ENCODE assay signal across 33 cellular contexts in the genomic region with DNA sequence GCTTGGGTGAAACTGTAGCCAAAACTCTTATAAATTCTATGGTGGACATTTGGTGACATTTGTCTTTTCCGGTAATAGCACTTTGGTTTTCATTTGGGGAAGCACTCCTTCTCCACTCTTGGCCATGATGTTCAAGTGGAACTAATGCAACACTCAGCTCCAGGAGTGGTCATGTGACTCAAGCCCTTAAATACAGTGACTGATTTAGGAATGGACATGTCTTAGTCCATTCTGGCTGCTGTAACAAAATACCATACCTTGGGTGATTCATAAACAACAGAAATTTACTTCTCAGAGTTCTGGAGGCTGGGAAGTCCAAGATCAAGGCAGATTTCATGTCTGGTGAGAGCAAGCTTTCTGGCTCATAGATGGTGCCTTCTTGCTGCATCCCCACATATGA.
"Had no signal": no experiment of that assay in that cellular context is flagged by ENCODE, and none has a peak within 500 bp of the region (broad histone marks: within the 10 kb centered on the region; RNA-seq: fewer than 3 reads in every experiment).

No MANE protein-coding gene starts in this region.

- H3K9me3 Mint-ChIP-seq: activated B cell treated with CpG ODN at 0.5 μM for 24 hours; activated naive CD4-positive, alpha-beta T cell treated with anti-CD3 and anti-CD28 coated beads for 36 hours; T-helper 1 cell treated with Interleukin-12 subunit alpha and Interleukin-12 subunit beta and Interleukin-4 antibody, amounts not matched to agents 30 μg/mL and 1 μg/mL, for 36 hours had no signal

- H3K4me3 Mint-ChIP-seq: activated B cell treated with CpG ODN at 0.5 μM for 24 hours; activated CD4-positive, alpha-beta memory T cell treated with anti-CD3 and anti-CD28 coated beads for 36 hours; activated CD4-positive, alpha-beta T cell treated with anti-CD3 and anti-CD28 coated beads, Interleukin-2, amount 10 ng/mL, durations not matched to agents 24 days and 14 days; activated naive CD4-positive, alpha-beta T cell treated with anti-CD3 and anti-CD28 coated beads for 36 hours; activated naive CD8-positive, alpha-beta T cell treated with anti-CD3 and anti-CD28 coated beads for 36 hours; activated T-cell treated with anti-CD3 and anti-CD28 coated beads, Interleukin-2, amount 50 U/mL, for 4 hours; activated T-cell treated with anti-CD3 and anti-CD28 coated beads, Interleukin-2, amount 50 U/mL, for 72 hours; activated T-helper 1 cell treated with anti-CD3 and anti-CD28 coated beads, Interleukin-12 subunit alpha, Interleukin-12 subunit beta, Interleukin-2, Interleukin-4 antibody, amounts not matched to agents 30 ng/mL and 10 ng/mL and 1 ng/mL, durations not matched to agents 14 hours and 24 hours and 36 hours; activated T-helper 17 cell treated with anti-CD3 and anti-CD28 coated beads, Interleukin-2, amount 50 U/mL, for 72 hours; T-helper 1 cell treated with Interleukin-12 subunit alpha and Interleukin-12 subunit beta and Interleukin-4 antibody, amounts not matched to agents 30 μg/mL and 1 μg/mL, for 36 hours; T-helper 2 cell treated with Interferon-gamma antibody and Interleukin-4, amounts not matched to agents 5 μg/mL and 100 μg/mL, for 36 hours had no signal

- H3K27ac Mint-ChIP-seq: activated B cell treated with CpG ODN at 0.5 μM for 24 hours; activated CD4-positive, alpha-beta memory T cell treated with anti-CD3 and anti-CD28 coated beads for 36 hours; activated CD4-positive, alpha-beta T cell treated with anti-CD3 and anti-CD28 coated beads, Interleukin-2, amount 10 ng/mL, durations not matched to agents 24 days and 14 days; activated naive CD4-positive, alpha-beta T cell treated with anti-CD3 and anti-CD28 coated beads for 36 hours; activated naive CD8-positive, alpha-beta T cell treated with anti-CD3 and anti-CD28 coated beads for 36 hours; activated T-cell treated with anti-CD3 and anti-CD28 coated beads, Interleukin-2, amount 50 U/mL, for 72 hours; activated T-helper 1 cell treated with anti-CD3 and anti-CD28 coated beads, Interleukin-12 subunit alpha, Interleukin-12 subunit beta, Interleukin-2, Interleukin-4 antibody, amounts not matched to agents 30 ng/mL and 10 ng/mL and 1 ng/mL, durations not matched to agents 14 hours and 24 hours and 36 hours; activated T-helper 17 cell treated with anti-CD3 and anti-CD28 coated beads, Interleukin-2, amount 50 U/mL, for 72 hours; T-helper 1 cell treated with Interleukin-12 subunit alpha and Interleukin-12 subunit beta and Interleukin-4 antibody, amounts not matched to agents 30 μg/mL and 1 μg/mL, for 36 hours; T-helper 2 cell treated with Interferon-gamma antibody and Interleukin-4, amounts not matched to agents 5 μg/mL and 100 μg/mL, for 36 hours had no signal

- ATAC-seq: activated naive CD4-positive, alpha-beta T cell treated with anti-CD3 and anti-CD28 coated beads, Interleukin-2, amount 50 U/mL, for 72 hours; activated T-cell treated with anti-CD3 and anti-CD28 coated beads, Interleukin-2, amount 50 U/mL, for 4 hours; activated T-cell treated with anti-CD3 and anti-CD28 coated beads, Interleukin-2, amount 50 U/mL, for 72 hours; activated T-helper 17 cell treated with anti-CD3 and anti-CD28 coated beads, Interleukin-2, amount 50 U/mL, for 72 hours; body of pancreas had no signal

- H3K27me3 ChIP-seq: body of pancreas, brain microvascular endothelial cell, breast epithelium had no signal

- H3K4me1 ChIP-seq: adrenal gland, body of pancreas, breast epithelium had no signal

- H3K36me3 ChIP-seq: adrenal gland, brain microvascular endothelial cell, breast epithelium had no signal

- DNase-seq: activated B cell treated with CpG ODN at 0.5 μM for 24 hours; activated CD4-positive, alpha-beta memory T cell treated with anti-CD3 and anti-CD28 coated beads for 36 hours; activated CD4-positive, alpha-beta T cell treated with anti-CD3 and anti-CD28 coated beads for 4 hours; activated CD4-positive, alpha-beta T cell treated with anti-CD3 and anti-CD28 coated beads, Interleukin-2, amount 10 ng/mL, durations not matched to agents 24 days and 14 days; activated CD4-positive, alpha-beta T cell treated with anti-CD3 and anti-CD28 coated beads, Interleukin-2, amount 50 U/mL, for 1 hour; activated CD4-positive, alpha-beta T cell treated with anti-CD3 and anti-CD28 coated beads, Interleukin-2, amount 50 U/mL, for 4 hours; activated CD4-positive, CD25-positive, alpha-beta regulatory T cell treated with anti-CD3 and anti-CD28 coated beads, Interleukin-2, amount 50 U/mL, for 72 hours; activated CD8-positive, alpha-beta memory T cell treated with anti-CD3 and anti-CD28 coated beads, Interleukin-2, amount 50 U/mL, for 4 hours; activated effector memory CD4-positive, alpha-beta T cell treated with anti-CD3 and anti-CD28 coated beads, Interleukin-2, amount 50 U/mL, for 16 hours; activated gamma-delta T cell treated with Interleukin-2 at 50 U/mL for 16 hours; activated naive CD4-positive, alpha-beta T cell; activated naive CD4-positive, alpha-beta T cell treated with anti-CD3 and anti-CD28 coated beads for 36 hours; activated naive CD4-positive, alpha-beta T cell treated with anti-CD3 and anti-CD28 coated beads, Interleukin-2, amount 50 U/mL, for 16 hours; activated naive CD8-positive, alpha-beta T cell treated with anti-CD3 and anti-CD28 coated beads for 36 hours; activated T-cell treated with anti-CD3 and anti-CD28 coated beads for 4 hours; activated T-cell treated with anti-CD3 and anti-CD28 coated beads, Interleukin-2, amount 50 U/mL, for 1 hour; activated T-cell treated with anti-CD3 and anti-CD28 coated beads, Interleukin-2, amount 50 U/mL, for 4 hours; activated T-cell treated with anti-CD3 and anti-CD28 coated beads, Interleukin-2, amount 50 U/mL, for 72 hours; adrenal gland; amniotic stem cell; aorta; body of pancreas; brain microvascular endothelial cell; central memory CD4-positive, alpha-beta T cell; T-helper 2 cell; T-helper 9 cell had no signal

- H3K9me3 ChIP-seq: adrenal gland, body of pancreas, breast epithelium had no signal

- H3K36me3 Mint-ChIP-seq: activated naive CD8-positive, alpha-beta T cell treated with anti-CD3 and anti-CD28 coated beads for 36 hours had no signal

- H3K4me3 ChIP-seq: adrenal gland, body of pancreas, breast epithelium had no signal

- H3K4me1 Mint-ChIP-seq: activated T-helper 17 cell treated with anti-CD3 and anti-CD28 coated beads, Interleukin-2, amount 50 U/mL, for 72 hours had no signal

- H3K27ac ChIP-seq: adrenal gland, body of pancreas, brain microvascular endothelial cell, breast epithelium, VCaP had no signal

- H3K27me3 Mint-ChIP-seq: activated naive CD8-positive, alpha-beta T cell treated with anti-CD3 and anti-CD28 coated beads for 36 hours; activated T-helper 17 cell treated with anti-CD3 and anti-CD28 coated beads, Interleukin-2, amount 50 U/mL, for 72 hours had no signal
